In the genomic region with DNA sequence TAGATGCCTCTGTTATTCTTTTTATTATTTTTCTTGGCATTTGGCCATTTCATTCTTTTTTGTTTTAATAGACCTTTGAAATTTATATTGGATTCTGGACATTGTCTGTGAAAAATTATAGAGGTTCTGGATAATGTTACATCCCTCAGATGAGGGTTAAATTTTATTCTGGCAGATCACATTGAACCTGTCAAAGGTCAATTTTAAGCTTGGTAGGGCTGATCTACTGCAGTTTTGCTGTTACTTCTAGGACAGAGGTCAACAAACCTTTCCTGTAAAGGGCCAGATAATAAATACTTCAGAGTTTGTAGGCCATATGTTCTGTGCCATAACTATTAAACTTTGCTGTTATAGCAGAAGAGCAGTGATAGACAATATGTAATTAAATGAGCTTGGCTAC, we compare ENCODE assay signal across 34 cellular contexts.
"Had no signal": no experiment of that assay in that cellular context is flagged by ENCODE, and none has a peak within 500 bp of the region (broad histone marks: within the 10 kb centered on the region; RNA-seq: fewer than 3 reads in every experiment).

No MANE protein-coding gene starts in this region.

- H3K4me2 ChIP-seq: KMS-11 had no signal

- H3K27me3 ChIP-seq: MG63 had no signal

- H3K4me3 ChIP-seq: MG63 had no signal

- DNase-seq: Karpas-422, Kasumi-1, MG63, MM.1S, MV-4-11, NCI-H1048, NCI-H1092, NCI-H1092 treated with DMSO at 0.1 percent for 48 hours, NCI-H1105, NCI-H1105 treated with DMSO at 0.1 percent for 48 hours, NCI-H1417, NCI-H1417 treated with DMSO at 0.1 percent for 48 hours, NCI-H1436, NCI-H1436 treated with DMSO at 0.1 percent for 48 hours, NCI-H146, NCI-H1694, NCI-H1694 treated with DMSO at 0.1 percent for 48 hours, NCI-H187, NCI-H187 treated with DMSO at 0.1 percent for 48 hours, NCI-H1930, NCI-H2029, NCI-H2029 treated with DMSO at 0.1 percent for 48 hours, NCI-H2081, NCI-H2081 treated with DMSO at 0.1 percent for 48 hours, NCI-H2107, NCI-H2171, NCI-H2171 treated with DMSO at 0.1 percent for 48 hours, NCI-H2227 treated with DMSO at 0.1 percent for 48 hours, NCI-H226, NCI-H345, NCI-H446, NCI-H446 treated with DMSO at 0.1 percent for 48 hours, NCI-H510A had no signal

- H3K27ac ChIP-seq: KMS-11 had no signal

- H3K36me3 ChIP-seq: MG63 had no signal

- H3K9me3 ChIP-seq: MG63 had no signal

- H3K9ac ChIP-seq: KMS-11 had no signal
